ENCODE assay signal across 9 cellular contexts in the genomic region with DNA sequence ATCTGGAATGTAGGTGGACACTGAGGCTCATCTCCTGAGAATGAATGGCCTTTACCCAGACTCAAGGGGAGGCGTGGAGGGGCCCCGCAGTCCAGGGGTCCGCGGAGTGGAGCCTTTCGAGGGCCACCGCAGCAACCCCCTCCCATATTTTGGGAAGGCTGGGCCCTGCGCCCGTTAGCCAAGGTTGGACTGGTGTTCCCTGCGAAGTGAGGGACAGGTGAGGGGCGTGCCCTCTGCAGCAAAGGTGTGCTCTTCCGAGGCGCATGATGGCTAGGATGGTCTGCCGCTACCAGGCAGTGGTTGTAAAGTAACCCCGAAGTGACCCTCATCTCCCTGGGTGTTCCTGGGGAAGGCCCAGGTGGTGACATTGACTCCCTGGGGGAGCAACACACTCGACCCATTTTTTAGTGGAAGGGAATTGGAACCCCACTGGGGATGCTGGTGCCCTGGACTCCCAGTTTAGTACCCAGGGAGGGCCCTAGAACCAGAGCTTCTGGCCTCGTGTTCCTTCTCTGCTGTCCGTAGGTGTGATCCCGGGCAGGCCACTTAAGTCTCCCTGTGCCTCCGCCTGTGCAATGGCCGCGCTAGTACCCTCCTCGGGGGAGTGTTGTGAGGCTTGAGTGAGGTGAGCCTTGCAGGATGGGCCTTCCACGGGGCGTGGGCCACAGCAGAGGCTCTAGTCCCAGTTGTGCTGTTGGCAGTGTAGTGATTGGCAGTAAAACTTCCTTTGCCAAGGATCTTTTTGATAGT. TPM values are rescaled to one million over a fixed set of nuclear protein-coding genes. Genes with fewer than 3 reads are reported as not detected.
DNase-seq lines count a peak whose midpoint lies in the region; TF ChIP-seq lines count a peak whose summit lies in the region.
"Had no signal": no experiment of that assay in that cellular context is flagged by ENCODE, and none has a peak within 500 bp of the region (broad histone marks: within the 10 kb centered on the region; RNA-seq: fewer than 3 reads in every experiment).

No MANE protein-coding gene starts in this region.

- H3K27ac ChIP-seq in WERI-Rb-1 (peak overlapping the region; percentile 62), right atrium auricular region (no peak overlapping the region), prostate gland (peak overlapping the region; percentile 31 to 49)

- H3K4me3 ChIP-seq in WERI-Rb-1 (ENCODE audit: low read depth, low read length) (peak overlapping the region; percentile 69), right atrium auricular region (peak overlapping the region; percentile 37 to 61), prostate gland (peak overlapping the region; percentile 62 to 65)

- DNase-seq in GM13977 (ENCODE audit: low spot score) (peak; percentile 29), WERI-Rb-1 (no peak), right atrium auricular region (ENCODE audit: low spot score) (peak; percentile 43), prostate gland (ENCODE audit: low spot score) (no peak), AML-193 (lab: John Stamatoyannopoulos, UW) (no peak), amniotic stem cell (lab: John Stamatoyannopoulos, UW) (no peak), RKO (ENCODE audit: low spot score) (no peak), T-helper 9 cell (no peak)

- H3K36me3 ChIP-seq in WERI-Rb-1 (peaks cover 25% of the 10 kb centered on the region), right atrium auricular region (no peaks in the 10 kb centered on the region), prostate gland (no peaks in the 10 kb centered on the region)

- 42% methylated on average over 24 of the region's 24 CpGs for WGBS in prostate gland

- H3K9me3 ChIP-seq in WERI-Rb-1 (ENCODE audit: severe bottlenecking) (no peaks in the 10 kb centered on the region), right atrium auricular region (no peaks in the 10 kb centered on the region), prostate gland (no peaks in the 10 kb centered on the region)

- no peak for TF ChIP-seq POLR2A in prostate gland (IDR thresholded peaks at IDR 0.05)

- TF ChIP-seq CTCF in GM13977 (IDR thresholded peaks at IDR 0.05; ENCODE audit: extremely low read depth, insufficient read depth, missing control alignments) (no peak), WERI-Rb-1 (IDR thresholded peaks at IDR 0.05; ENCODE audit: low read depth, low read length) (no peak), right atrium auricular region (IDR thresholded peaks at IDR 0.05) (no peak), prostate gland (IDR thresholded peaks at IDR 0.05) (no peak)

- no peaks in the 10 kb centered on the region for H3K27me3 ChIP-seq in WERI-Rb-1 (ENCODE audit: insufficient read depth, low read depth, severe bottlenecking)
- H3K27me3 ChIP-seq in right atrium auricular region = no peaks in the 10 kb centered on the region
- no peaks in the 10 kb centered on the region for H3K27me3 ChIP-seq in prostate gland (replicated peaks; ENCODE audit: insufficient read depth)

- in situ Hi-C loops in GM13977 (cut with MboI; ENCODE audit: low pct_unique_long_range_greater_than_20kb, low sequenced_read_pairs, unreplicated experiment) = no loop called here

- peaks cover 0 to 14% of the 10 kb centered on the region in 2 donors for H3K4me1 ChIP-seq in right atrium auricular region
- H3K4me1 ChIP-seq in prostate gland (replicated peaks) = peaks cover 7% of the 10 kb centered on the region

- intact Hi-C loops in prostate gland (cut with DNase I) = no loop called here

RNA-seq across cellular contexts. Expression of a gene that starts 0.8 kb away (rescaled TPM):
- total RNA-seq in right atrium auricular region (1 to 10 TPM; 2.1 to 3.5 TPM), prostate gland (10 to 100 TPM in 1 of 2 donors, 1 to 10 TPM in 1; 6.8 to 13.4 TPM)

RNA-seq across cellular contexts. Expression of a gene that starts 57.6 kb away (rescaled TPM):
- total RNA-seq in right atrium auricular region (not detected), prostate gland (not detected)
- total RNA-seq: frontal cortex had no signal

Comparison
In these comparisons a context has a peak if more than half of its experiments do, and no peak if none do; other contexts are left out.
1. DNase-seq: peak in GM13977 (single experiment) and right atrium auricular region (single experiment); none in WERI-Rb-1 (single experiment), prostate gland (single experiment), AML-193 (0 of 2), amniotic stem cell (single experiment), RKO (single experiment) and T-helper 9 cell (single experiment).
2. H3K27ac ChIP-seq: peak in WERI-Rb-1 (single experiment) and prostate gland (2 of 2); none in right atrium auricular region (0 of 2).
3. Peak in every context shown above with its lines, with median percentiles within 50 percentile points of each other: H3K4me3 ChIP-seq.